Comparison of ENCODE assay signal across 1 cellular context in genomic region chr11:111939836-111940604, GRCh38.
TF ChIP-seq lines count a peak whose summit lies in the region.

No MANE protein-coding gene starts in this region.

TF ChIP-seq in H1, 55 proteins besides CTCF, POLR2A, EP300 and RAD21:
- TF ChIP-seq KDM5A (IDR thresholded peaks at IDR 0.05; ENCODE audit: low read length) (no peak), TAF1 (IDR thresholded peaks at IDR 0.05; ENCODE audit: low read depth, low read length) (no peak), JUND (IDR thresholded peaks at IDR 0.05; ENCODE audit: low read length) (no peak), SAP30 (IDR thresholded peaks at IDR 0.05; ENCODE audit: insufficient read depth, insufficient replicate concordance, low read length) (no peak)
